In the genomic region with DNA sequence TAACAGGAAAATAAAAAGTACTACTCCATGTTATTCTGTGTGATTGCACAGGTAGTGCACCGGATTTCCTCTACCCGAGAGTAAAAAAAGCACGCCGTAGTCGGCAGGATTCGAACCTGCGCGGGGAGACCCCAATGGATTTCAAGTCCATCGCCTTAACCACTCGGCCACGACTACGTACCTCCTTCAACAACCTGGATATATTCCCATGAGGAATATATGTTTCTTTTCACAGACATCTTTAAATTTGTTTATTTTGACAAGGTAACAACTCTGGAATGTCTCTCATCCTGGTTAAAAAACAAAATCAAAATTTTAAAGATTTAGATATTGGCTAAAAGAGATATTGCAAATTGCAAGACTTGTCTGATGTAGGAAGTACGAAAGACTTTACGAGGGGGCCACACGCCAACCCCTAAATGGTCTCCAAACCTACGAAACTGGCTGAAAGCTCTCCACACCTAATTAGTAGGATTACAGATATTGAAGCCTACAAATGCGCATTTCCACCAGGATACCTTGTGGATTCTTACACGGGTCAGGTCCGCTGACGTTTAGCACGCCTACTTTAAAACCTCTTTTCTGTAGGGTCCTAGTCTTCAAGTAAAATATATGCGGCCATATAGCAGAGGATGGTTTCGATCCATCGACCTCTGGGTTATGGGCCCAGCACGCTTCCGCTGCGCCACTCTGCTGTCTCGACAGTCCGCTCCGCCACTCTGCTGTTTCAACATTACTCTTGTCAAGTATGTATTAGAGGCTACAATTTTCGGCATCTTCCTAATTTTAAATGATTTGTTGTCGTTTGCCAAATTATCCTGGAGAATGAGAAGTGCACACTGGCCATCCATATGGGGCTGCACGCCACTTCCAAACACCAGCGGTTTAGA, we compare ENCODE assay signal across 8 cellular contexts. TPM values are rescaled to one million over a fixed set of nuclear protein-coding genes. Genes with fewer than 3 reads are reported as not detected.
DNase-seq lines count a peak whose midpoint lies in the region; ATAC-seq and TF ChIP-seq lines count a peak whose summit lies in the region.

No MANE protein-coding gene starts in this region.

- H3K4me3 ChIP-seq in WERI-Rb-1 (ENCODE audit: low read depth, low read length), result peak overlapping the region; percentile 89
- peak overlapping the region; percentile 60 to 89 (median 70) for H3K4me3 ChIP-seq in mammary epithelial cell (replicated peaks in 1 of 3; ENCODE audit: insufficient read depth in 1 of 3, low read depth in 2 of 3, low read length in 3 of 3)

- under 1% methylated on average over 32 of the region's 34 CpGs for WGBS in mammary epithelial cell (ENCODE audit: low coverage, missing lambda C conversion rate)

- peak overlapping the region; percentile 76 for H2AFZ ChIP-seq in mammary epithelial cell (ENCODE audit: low read depth, low read length)

- ATAC-seq in HG02642 (IDR thresholded peaks at IDR 0.05; ENCODE audit: poor library complexity, unreplicated experiment), result peak; percentile 43

- dilution Hi-C loops in mammary epithelial cell (cut with HindIII; ENCODE audit: low sequenced_read_pairs), result no loop called here

- no TSS peak for BruUV-seq in mammary epithelial cell (replicated peaks; lab: Mats Ljungman, UMichigan)

- CTCF ChIA-PET in mammary epithelial cell (lab: Charles Lee; ENCODE audit: low non-redundant PET), result interaction anchor here (0.6 kb wide), 1 partner anchor 40 kb away, joined by 3 read pairs; a partner anchor contains a TSS

- peaks cover 28% of the 10 kb centered on the region for H3K4me1 ChIP-seq in mammary epithelial cell (ENCODE audit: insufficient read depth, low read length)

- DNase-seq in DMS53 treated with DMSO at 0.1 percent for 48 hours (lab: John Stamatoyannopoulos, UW; ENCODE audit: unreplicated experiment), result peak; percentile 83
- DNase-seq in NCI-H2107 treated with DMSO at 0.1 percent for 48 hours (lab: John Stamatoyannopoulos, UW; ENCODE audit: unreplicated experiment), result peak; percentile 36
- peak; percentile 94 for DNase-seq in WERI-Rb-1
- DNase-seq in mammary epithelial cell, result peak; percentile 81
- peak; percentile 90 for DNase-seq in islet precursor cell
- peak; percentile 80 for DNase-seq in stimulated activated CD4-positive, alpha-beta T cell treated with anti-CD3 and anti-CD28 coated beads, Interleukin-12 subunit alpha, Interleukin-12 subunit beta, amount 100 ng/mL, for 4 hours
- no peak for DNase-seq in GM10266 (ENCODE audit: extremely low spot score)

- H3K36me3 ChIP-seq in WERI-Rb-1, result no peaks in the 10 kb centered on the region
- H3K36me3 ChIP-seq in mammary epithelial cell (ENCODE audit: insufficient read depth, low read length), result no peaks in the 10 kb centered on the region

- H3K4me2 ChIP-seq in mammary epithelial cell (ENCODE audit: insufficient read depth, low read depth, low read length), result peak overlapping the region; percentile 95

- no peaks in the 10 kb centered on the region for H3K79me2 ChIP-seq in mammary epithelial cell (ENCODE audit: insufficient read depth, low read length)

- no peaks in the 10 kb centered on the region for H3K27me3 ChIP-seq in WERI-Rb-1 (ENCODE audit: insufficient read depth, low read depth, severe bottlenecking)
- H3K27me3 ChIP-seq in mammary epithelial cell (ENCODE audit: insufficient read depth, low read length), result no peaks in the 10 kb centered on the region

- H3K9me3 ChIP-seq in WERI-Rb-1 (ENCODE audit: severe bottlenecking), result no peaks in the 10 kb centered on the region
- no peaks in the 10 kb centered on the region for H3K9me3 ChIP-seq in mammary epithelial cell (replicated peaks; ENCODE audit: insufficient read depth, low read length)

- H3K27ac ChIP-seq in WERI-Rb-1 (no peak overlapping the region), mammary epithelial cell (ENCODE audit: insufficient read depth, low read depth, low read length) (peak overlapping the region; percentile 58)

- in situ Hi-C loops in mammary epithelial cell (cut with MboI; ENCODE audit: low sequenced_read_pairs in 2 of 2), result loop anchor here in 1 of 2 donors (10.0 kb wide), 1 partner anchor 108 kb away; a partner anchor contains a TSS

- intact Hi-C loops in mammary epithelial cell (cut with micrococcal nuclease), result loop anchor here (1.0 to 5.0 kb wide), 4 partner anchors 10 to 820 kb away; a partner anchor contains a TSS

- H3K9ac ChIP-seq in mammary epithelial cell (ENCODE audit: insufficient read depth, low read length), result peak overlapping the region; percentile 19

- no peak for TF ChIP-seq CTCF in WERI-Rb-1 (IDR thresholded peaks at IDR 0.05; ENCODE audit: low read depth, low read length)
- TF ChIP-seq CTCF in mammary epithelial cell (conservative IDR thresholded peaks at IDR 0.05 in 1 of 2, IDR thresholded peaks at IDR 0.05 in 1 of 2; ENCODE audit: extremely low read depth in 1 of 2, insufficient read depth in 1 of 2, low read depth in 1 of 2, low read length in 2 of 2), result no peak
- TF ChIP-seq CTCF in GM10266 (IDR thresholded peaks at IDR 0.05; ENCODE audit: control insufficient read depth, insufficient read depth, low read depth, missing control alignments), result no peak

- H4K20me1 ChIP-seq in mammary epithelial cell (ENCODE audit: insufficient read depth, low read length), result no peaks in the 10 kb centered on the region

RNA-seq across cellular contexts. Expression of gene BTN3A2, which starts 52.3 kb away (rescaled TPM):
- 1 to 10 TPM; 3.8 to 4.5 TPM for total RNA-seq in mammary epithelial cell
- polyA plus RNA-seq in mammary epithelial cell, result 12.1 TPM
- polyA minus RNA-seq in mammary epithelial cell, result 3.3 TPM
